ENCODE assay signal across 2 cellular contexts in the genomic region with DNA sequence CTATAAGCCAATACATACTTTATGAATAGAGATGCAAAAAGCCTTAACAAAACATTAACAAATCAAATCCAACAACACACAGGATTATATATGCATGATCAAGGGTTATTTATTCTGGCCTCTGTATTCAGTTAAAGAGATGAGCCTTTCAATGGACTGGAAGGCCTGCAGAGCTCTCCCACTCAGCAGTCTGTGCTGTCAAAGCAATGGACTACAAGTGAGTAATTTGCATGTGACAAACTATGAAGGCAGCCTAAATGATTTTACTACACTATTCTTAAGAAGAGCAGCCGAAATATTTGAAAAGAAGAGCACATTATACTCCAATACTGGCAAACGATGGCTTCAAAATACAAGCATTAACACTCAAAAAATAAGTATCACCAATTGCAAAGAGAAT.
TF ChIP-seq lines count a peak whose summit lies in the region.

No MANE protein-coding gene starts in this region.

TF ChIP-seq in GM23338, 12 proteins besides CTCF, POLR2A, EP300 and RAD21:
- TF ChIP-seq, protein P1, sequence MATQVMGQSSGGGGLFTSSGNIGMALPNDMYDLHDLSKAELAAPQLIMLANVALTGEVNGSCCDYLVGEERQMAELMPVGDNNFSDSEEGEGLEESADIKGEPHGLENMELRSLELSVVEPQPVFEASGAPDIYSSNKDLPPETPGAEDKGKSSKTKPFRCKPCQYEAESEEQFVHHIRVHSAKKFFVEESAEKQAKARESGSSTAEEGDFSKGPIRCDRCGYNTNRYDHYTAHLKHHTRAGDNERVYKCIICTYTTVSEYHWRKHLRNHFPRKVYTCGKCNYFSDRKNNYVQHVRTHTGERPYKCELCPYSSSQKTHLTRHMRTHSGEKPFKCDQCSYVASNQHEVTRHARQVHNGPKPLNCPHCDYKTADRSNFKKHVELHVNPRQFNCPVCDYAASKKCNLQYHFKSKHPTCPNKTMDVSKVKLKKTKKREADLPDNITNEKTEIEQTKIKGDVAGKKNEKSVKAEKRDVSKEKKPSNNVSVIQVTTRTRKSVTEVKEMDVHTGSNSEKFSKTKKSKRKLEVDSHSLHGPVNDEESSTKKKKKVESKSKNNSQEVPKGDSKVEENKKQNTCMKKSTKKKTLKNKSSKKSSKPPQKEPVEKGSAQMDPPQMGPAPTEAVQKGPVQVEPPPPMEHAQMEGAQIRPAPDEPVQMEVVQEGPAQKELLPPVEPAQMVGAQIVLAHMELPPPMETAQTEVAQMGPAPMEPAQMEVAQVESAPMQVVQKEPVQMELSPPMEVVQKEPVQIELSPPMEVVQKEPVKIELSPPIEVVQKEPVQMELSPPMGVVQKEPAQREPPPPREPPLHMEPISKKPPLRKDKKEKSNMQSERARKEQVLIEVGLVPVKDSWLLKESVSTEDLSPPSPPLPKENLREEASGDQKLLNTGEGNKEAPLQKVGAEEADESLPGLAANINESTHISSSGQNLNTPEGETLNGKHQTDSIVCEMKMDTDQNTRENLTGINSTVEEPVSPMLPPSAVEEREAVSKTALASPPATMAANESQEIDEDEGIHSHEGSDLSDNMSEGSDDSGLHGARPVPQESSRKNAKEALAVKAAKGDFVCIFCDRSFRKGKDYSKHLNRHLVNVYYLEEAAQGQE (IDR thresholded peaks at IDR 0.05; ENCODE audit: unreplicated experiment), result no peak
- TF ChIP-seq ZNF331 (CRISPR knock-in tag; IDR thresholded peaks at IDR 0.05; ENCODE audit: low read depth), result no peak
- TF ChIP-seq NANOG (IDR thresholded peaks at IDR 0.05; ENCODE audit: borderline replicate concordance), result no peak
- TF ChIP-seq, protein P2, sequence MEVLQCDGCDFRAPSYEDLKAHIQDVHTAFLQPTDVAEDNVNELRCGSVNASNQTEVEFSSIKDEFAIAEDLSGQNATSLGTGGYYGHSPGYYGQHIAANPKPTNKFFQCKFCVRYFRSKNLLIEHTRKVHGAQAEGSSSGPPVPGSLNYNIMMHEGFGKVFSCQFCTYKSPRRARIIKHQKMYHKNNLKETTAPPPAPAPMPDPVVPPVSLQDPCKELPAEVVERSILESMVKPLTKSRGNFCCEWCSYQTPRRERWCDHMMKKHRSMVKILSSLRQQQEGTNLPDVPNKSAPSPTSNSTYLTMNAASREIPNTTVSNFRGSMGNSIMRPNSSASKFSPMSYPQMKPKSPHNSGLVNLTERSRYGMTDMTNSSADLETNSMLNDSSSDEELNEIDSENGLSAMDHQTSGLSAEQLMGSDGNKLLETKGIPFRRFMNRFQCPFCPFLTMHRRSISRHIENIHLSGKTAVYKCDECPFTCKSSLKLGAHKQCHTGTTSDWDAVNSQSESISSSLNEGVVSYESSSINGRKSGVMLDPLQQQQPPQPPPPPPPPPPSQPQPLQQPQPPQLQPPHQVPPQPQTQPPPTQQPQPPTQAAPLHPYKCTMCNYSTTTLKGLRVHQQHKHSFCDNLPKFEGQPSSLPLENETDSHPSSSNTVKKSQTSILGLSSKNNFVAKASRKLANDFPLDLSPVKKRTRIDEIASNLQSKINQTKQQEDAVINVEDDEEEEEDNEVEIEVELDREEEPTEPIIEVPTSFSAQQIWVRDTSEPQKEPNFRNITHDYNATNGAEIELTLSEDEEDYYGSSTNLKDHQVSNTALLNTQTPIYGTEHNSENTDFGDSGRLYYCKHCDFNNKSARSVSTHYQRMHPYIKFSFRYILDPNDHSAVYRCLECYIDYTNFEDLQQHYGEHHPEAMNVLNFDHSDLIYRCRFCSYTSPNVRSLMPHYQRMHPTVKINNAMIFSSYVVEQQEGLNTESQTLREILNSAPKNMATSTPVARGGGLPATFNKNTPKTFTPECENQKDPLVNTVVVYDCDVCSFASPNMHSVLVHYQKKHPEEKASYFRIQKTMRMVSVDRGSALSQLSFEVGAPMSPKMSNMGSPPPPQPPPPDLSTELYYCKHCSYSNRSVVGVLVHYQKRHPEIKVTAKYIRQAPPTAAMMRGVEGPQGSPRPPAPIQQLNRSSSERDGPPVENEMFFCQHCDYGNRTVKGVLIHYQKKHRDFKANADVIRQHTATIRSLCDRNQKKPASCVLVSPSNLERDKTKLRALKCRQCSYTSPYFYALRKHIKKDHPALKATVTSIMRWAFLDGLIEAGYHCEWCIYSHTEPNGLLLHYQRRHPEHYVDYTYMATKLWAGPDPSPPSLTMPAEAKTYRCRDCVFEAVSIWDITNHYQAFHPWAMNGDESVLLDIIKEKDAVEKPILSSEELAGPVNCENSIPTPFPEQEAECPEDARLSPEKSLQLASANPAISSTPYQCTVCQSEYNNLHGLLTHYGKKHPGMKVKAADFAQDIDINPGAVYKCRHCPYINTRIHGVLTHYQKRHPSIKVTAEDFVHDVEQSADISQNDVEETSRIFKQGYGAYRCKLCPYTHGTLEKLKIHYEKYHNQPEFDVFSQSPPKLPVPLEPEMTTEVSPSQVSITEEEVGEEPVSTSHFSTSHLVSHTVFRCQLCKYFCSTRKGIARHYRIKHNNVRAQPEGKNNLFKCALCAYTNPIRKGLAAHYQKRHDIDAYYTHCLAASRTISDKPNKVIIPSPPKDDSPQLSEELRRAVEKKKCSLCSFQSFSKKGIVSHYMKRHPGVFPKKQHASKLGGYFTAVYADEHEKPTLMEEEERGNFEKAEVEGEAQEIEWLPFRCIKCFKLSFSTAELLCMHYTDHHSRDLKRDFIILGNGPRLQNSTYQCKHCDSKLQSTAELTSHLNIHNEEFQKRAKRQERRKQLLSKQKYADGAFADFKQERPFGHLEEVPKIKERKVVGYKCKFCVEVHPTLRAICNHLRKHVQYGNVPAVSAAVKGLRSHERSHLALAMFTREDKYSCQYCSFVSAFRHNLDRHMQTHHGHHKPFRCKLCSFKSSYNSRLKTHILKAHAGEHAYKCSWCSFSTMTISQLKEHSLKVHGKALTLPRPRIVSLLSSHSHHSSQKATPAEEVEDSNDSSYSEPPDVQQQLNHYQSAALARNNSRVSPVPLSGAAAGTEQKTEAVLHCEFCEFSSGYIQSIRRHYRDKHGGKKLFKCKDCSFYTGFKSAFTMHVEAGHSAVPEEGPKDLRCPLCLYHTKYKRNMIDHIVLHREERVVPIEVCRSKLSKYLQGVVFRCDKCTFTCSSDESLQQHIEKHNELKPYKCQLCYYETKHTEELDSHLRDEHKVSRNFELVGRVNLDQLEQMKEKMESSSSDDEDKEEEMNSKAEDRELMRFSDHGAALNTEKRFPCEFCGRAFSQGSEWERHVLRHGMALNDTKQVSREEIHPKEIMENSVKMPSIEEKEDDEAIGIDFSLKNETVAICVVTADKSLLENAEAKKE (CRISPR knock-in tag; IDR thresholded peaks at IDR 0.05), result no peak
- TF ChIP-seq, protein P3, sequence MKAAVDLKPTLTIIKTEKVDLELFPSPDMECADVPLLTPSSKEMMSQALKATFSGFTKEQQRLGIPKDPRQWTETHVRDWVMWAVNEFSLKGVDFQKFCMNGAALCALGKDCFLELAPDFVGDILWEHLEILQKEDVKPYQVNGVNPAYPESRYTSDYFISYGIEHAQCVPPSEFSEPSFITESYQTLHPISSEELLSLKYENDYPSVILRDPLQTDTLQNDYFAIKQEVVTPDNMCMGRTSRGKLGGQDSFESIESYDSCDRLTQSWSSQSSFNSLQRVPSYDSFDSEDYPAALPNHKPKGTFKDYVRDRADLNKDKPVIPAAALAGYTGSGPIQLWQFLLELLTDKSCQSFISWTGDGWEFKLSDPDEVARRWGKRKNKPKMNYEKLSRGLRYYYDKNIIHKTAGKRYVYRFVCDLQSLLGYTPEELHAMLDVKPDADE (IDR thresholded peaks at IDR 0.05), result no peak
- no peak for TF ChIP-seq EZH2phosphoT487 (IDR thresholded peaks at IDR 0.05; ENCODE audit: unreplicated experiment)

TF ChIP-seq in WTC11, 78 proteins besides CTCF, POLR2A, EP300 and RAD21 (continued from another document and continues in another):
- no peak for TF ChIP-seq ZNF281 (CRISPR knock-in tag; IDR thresholded peaks at IDR 0.05)
- no peak for TF ChIP-seq IRF2 (CRISPR knock-in tag; IDR thresholded peaks at IDR 0.05; ENCODE audit: borderline replicate concordance, low read depth)
- no peak for TF ChIP-seq CREB1 (CRISPR knock-in tag; IDR thresholded peaks at IDR 0.05)
- TF ChIP-seq TCF7 (CRISPR knock-in tag; IDR thresholded peaks at IDR 0.05; ENCODE audit: low read depth), result no peak
- TF ChIP-seq, protein P4, sequence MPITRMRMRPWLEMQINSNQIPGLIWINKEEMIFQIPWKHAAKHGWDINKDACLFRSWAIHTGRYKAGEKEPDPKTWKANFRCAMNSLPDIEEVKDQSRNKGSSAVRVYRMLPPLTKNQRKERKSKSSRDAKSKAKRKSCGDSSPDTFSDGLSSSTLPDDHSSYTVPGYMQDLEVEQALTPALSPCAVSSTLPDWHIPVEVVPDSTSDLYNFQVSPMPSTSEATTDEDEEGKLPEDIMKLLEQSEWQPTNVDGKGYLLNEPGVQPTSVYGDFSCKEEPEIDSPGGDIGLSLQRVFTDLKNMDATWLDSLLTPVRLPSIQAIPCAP (CRISPR knock-in tag; IDR thresholded peaks at IDR 0.05), result no peak
- TF ChIP-seq SMAD3 (CRISPR knock-in tag; IDR thresholded peaks at IDR 0.05; ENCODE audit: borderline replicate concordance), result no peak
- TF ChIP-seq ZNF416 (CRISPR knock-in tag; IDR thresholded peaks at IDR 0.05), result no peak
- no peak for TF ChIP-seq PRRX2 (CRISPR knock-in tag; IDR thresholded peaks at IDR 0.05)
- TF ChIP-seq AR (CRISPR knock-in tag; IDR thresholded peaks at IDR 0.05), result no peak
- TF ChIP-seq, protein P5, sequence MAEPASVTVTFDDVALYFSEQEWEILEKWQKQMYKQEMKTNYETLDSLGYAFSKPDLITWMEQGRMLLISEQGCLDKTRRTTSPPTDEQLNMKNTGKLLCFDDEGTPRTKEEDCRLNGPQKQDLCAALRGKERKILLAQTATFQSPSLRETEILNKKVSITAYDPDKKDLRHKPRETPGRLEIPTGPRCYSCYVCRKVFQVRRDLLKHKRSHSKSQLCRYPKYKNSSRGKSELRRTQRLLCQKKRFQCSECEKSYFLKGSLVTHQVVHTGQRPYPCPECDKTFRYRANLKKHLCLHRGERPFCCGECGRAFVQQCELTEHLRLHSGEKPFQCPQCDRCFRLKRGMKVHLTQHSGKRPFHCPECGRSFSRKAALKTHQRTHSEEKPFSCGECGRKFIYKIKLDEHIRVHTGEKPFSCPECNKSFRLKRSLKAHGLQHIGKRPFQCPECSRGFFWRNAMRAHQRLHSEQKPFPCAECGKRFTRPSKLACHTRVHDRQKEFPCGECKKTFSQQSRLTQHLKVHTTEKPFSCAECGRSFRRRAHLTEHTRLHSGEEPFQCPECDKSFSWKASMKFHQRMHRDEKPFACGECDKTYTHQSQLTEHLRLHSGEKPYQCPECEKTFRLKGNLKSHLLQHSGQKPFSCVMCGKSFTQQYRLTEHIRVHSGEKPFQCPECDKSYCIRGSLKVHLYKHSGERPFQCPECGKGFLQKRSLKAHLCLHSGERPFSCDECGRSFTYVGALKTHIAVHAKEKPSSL (CRISPR knock-in tag; conservative IDR thresholded peaks at IDR 0.05), result no peak
- TF ChIP-seq FOXP4 (CRISPR knock-in tag; IDR thresholded peaks at IDR 0.05), result no peak
